ENCODE assay signal across 12 cellular contexts in genomic region chr3:168517514-168518071, GRCh38.
A peak's percentile ranks its signal among the peaks of the same experiment; 100 is the strongest.
DNase-seq lines count a peak whose midpoint lies in the region; ATAC-seq and TF ChIP-seq lines count a peak whose summit lies in the region.
"Had no signal": no experiment of that assay in that cellular context is flagged by ENCODE, and none has a peak within 500 bp of the region (broad histone marks: within the 10 kb centered on the region; RNA-seq: fewer than 3 reads in every experiment).

No MANE protein-coding gene starts in this region.

- no peaks in the 10 kb centered on the region for H3K36me3 Mint-ChIP-seq in activated CD8-positive, alpha-beta T cell treated with anti-CD3 and anti-CD28 coated beads for 36 hours (ENCODE audit: low read depth)
- no peaks in the 10 kb centered on the region for H3K36me3 Mint-ChIP-seq in activated CD8-positive, alpha-beta T cell treated with anti-CD3 and anti-CD28 coated beads, Interleukin-2, amount 10 ng/mL, durations not matched to agents 7 days and 5 days (ENCODE audit: low read depth)
- no peaks in the 10 kb centered on the region for H3K36me3 Mint-ChIP-seq in stimulated activated naive B cell treated with anti-CD40 and anti-IgM and Interleukin-4, amounts not matched to agents 10 μg/mL and 1 μg/mL and 100 μg/mL, for 72 hours

- 25 to 32% methylated on average over 11 of the region's 11 CpGs for WGBS in body of pancreas, 2 donors

- H3K4me1 ChIP-seq in body of pancreas (no peaks in the 10 kb centered on the region), lower lobe of right lung (no peaks in the 10 kb centered on the region)

- ATAC-seq in activated CD8-positive, alpha-beta T cell treated with anti-CD3 and anti-CD28 coated beads for 36 hours, result peak; percentile 47
- no peak for ATAC-seq in activated CD8-positive, alpha-beta T cell treated with anti-CD3 and anti-CD28 coated beads, Interleukin-2, amount 10 ng/mL, durations not matched to agents 7 days and 5 days
- ATAC-seq in HG03378 (IDR thresholded peaks at IDR 0.05; ENCODE audit: unreplicated experiment), result peak; percentile 52
- ATAC-seq in body of pancreas, result peak; percentile 40
- peak; percentile 27 to 41 for ATAC-seq in stimulated activated naive B cell treated with anti-CD40 and anti-IgM and Interleukin-4, amounts not matched to agents 10 μg/mL and 1 μg/mL and 100 μg/mL, for 72 hours (replicated peaks)
- ATAC-seq in lower lobe of right lung, result no peak
- ATAC-seq: Panc1 had no signal

- intact Hi-C loops in activated CD8-positive, alpha-beta T cell treated with anti-CD3 and anti-CD28 coated beads for 36 hours (cut with micrococcal nuclease), result loop anchor here (10.0 kb wide), 1 partner anchor 327 kb away; no protein-coding TSS in a partner anchor
- intact Hi-C loops in body of pancreas (cut with DNase I), result no loop called here
- intact Hi-C loops in lower lobe of right lung (cut with DNase I), result no loop called here

- H3K9me3 ChIP-seq in body of pancreas, result no peaks in the 10 kb centered on the region
- H3K9me3 ChIP-seq in lower lobe of right lung, result no peaks in the 10 kb centered on the region

- H3K27ac ChIP-seq in body of pancreas (no peak overlapping the region), lower lobe of right lung (no peak overlapping the region)
- H3K27ac ChIP-seq: skin epidermis had no signal

- peaks cover 2% of the 10 kb centered on the region for H3K27me3 Mint-ChIP-seq in activated CD8-positive, alpha-beta T cell treated with anti-CD3 and anti-CD28 coated beads for 36 hours
- H3K27me3 Mint-ChIP-seq in activated CD8-positive, alpha-beta T cell treated with anti-CD3 and anti-CD28 coated beads, Interleukin-2, amount 10 ng/mL, durations not matched to agents 7 days and 5 days (ENCODE audit: low read depth), result no peaks in the 10 kb centered on the region
- no peaks in the 10 kb centered on the region for H3K27me3 Mint-ChIP-seq in stimulated activated naive B cell treated with anti-CD40 and anti-IgM and Interleukin-4, amounts not matched to agents 10 μg/mL and 1 μg/mL and 100 μg/mL, for 72 hours

- no peak for TF ChIP-seq CTCF in activated CD8-positive, alpha-beta T cell treated with anti-CD3 and anti-CD28 coated beads for 36 hours (IDR thresholded peaks at IDR 0.05)
- TF ChIP-seq CTCF in body of pancreas (IDR thresholded peaks at IDR 0.05) (no peak), lower lobe of right lung (IDR thresholded peaks at IDR 0.05) (no peak)

- TF ChIP-seq POLR2A in body of pancreas (IDR thresholded peaks at IDR 0.05), result no peak

- H3K4me3 Mint-ChIP-seq in activated CD8-positive, alpha-beta T cell treated with anti-CD3 and anti-CD28 coated beads for 36 hours, result no peak overlapping the region
- H3K4me3 Mint-ChIP-seq in activated CD8-positive, alpha-beta T cell treated with anti-CD3 and anti-CD28 coated beads, Interleukin-2, amount 10 ng/mL, durations not matched to agents 7 days and 5 days, result no peak overlapping the region
- no peak overlapping the region for H3K4me3 Mint-ChIP-seq in stimulated activated naive B cell treated with anti-CD40 and anti-IgM and Interleukin-4, amounts not matched to agents 10 μg/mL and 1 μg/mL and 100 μg/mL, for 72 hours
- H3K4me3 Mint-ChIP-seq: activated T-helper 1 cell treated with anti-CD3 and anti-CD28 coated beads, Interleukin-12 subunit alpha, Interleukin-12 subunit beta, Interleukin-2, Interleukin-4 antibody, amounts not matched to agents 30 ng/mL and 10 ng/mL and 1 ng/mL, durations not matched to agents 14 hours and 24 hours and 36 hours had no signal

- H3K36me3 ChIP-seq in body of pancreas (replicated peaks in 1 of 2; ENCODE audit: insufficient read depth in 1 of 2, low read depth in 2 of 2) (no peaks in the 10 kb centered on the region), lower lobe of right lung (no peaks in the 10 kb centered on the region)

- H3K27me3 ChIP-seq in body of pancreas (no peaks in the 10 kb centered on the region), lower lobe of right lung (ENCODE audit: low read depth) (no peaks in the 10 kb centered on the region)

- H3K9me3 Mint-ChIP-seq in activated CD8-positive, alpha-beta T cell treated with anti-CD3 and anti-CD28 coated beads for 36 hours, result no peaks in the 10 kb centered on the region
- no peaks in the 10 kb centered on the region for H3K9me3 Mint-ChIP-seq in activated CD8-positive, alpha-beta T cell treated with anti-CD3 and anti-CD28 coated beads, Interleukin-2, amount 10 ng/mL, durations not matched to agents 7 days and 5 days (ENCODE audit: insufficient read depth)
- H3K9me3 Mint-ChIP-seq in stimulated activated naive B cell treated with anti-CD40 and anti-IgM and Interleukin-4, amounts not matched to agents 10 μg/mL and 1 μg/mL and 100 μg/mL, for 72 hours, result peaks cover 0 to 2% of the 10 kb centered on the region in 2 donors
- H3K9me3 Mint-ChIP-seq: activated T-helper 1 cell treated with anti-CD3 and anti-CD28 coated beads, Interleukin-12 subunit alpha, Interleukin-12 subunit beta, Interleukin-2, Interleukin-4 antibody, amounts not matched to agents 30 ng/mL and 10 ng/mL and 1 ng/mL, durations not matched to agents 14 hours and 24 hours and 36 hours had no signal

- CTCF ChIA-PET in activated CD8-positive, alpha-beta T cell treated with anti-CD3 and anti-CD28 coated beads for 36 hours (lab: Charles Lee), result interaction anchor here (1.0 to 1.3 kb wide), 2 partner anchors 306 to 329 kb away, joined by 3 read pairs; no protein-coding TSS in a partner anchor
- CTCF ChIA-PET in activated CD8-positive, alpha-beta T cell treated with anti-CD3 and anti-CD28 coated beads, Interleukin-2, amount 10 ng/mL, durations not matched to agents 7 days and 5 days (lab: Charles Lee), result no interaction called here

- no peaks in the 10 kb centered on the region for H3K4me1 Mint-ChIP-seq in activated CD8-positive, alpha-beta T cell treated with anti-CD3 and anti-CD28 coated beads for 36 hours (ENCODE audit: low read depth)
- H3K4me1 Mint-ChIP-seq in activated CD8-positive, alpha-beta T cell treated with anti-CD3 and anti-CD28 coated beads, Interleukin-2, amount 10 ng/mL, durations not matched to agents 7 days and 5 days (ENCODE audit: low read depth), result no peaks in the 10 kb centered on the region
- no peaks in the 10 kb centered on the region for H3K4me1 Mint-ChIP-seq in stimulated activated naive B cell treated with anti-CD40 and anti-IgM and Interleukin-4, amounts not matched to agents 10 μg/mL and 1 μg/mL and 100 μg/mL, for 72 hours

- H3K27ac Mint-ChIP-seq in activated CD8-positive, alpha-beta T cell treated with anti-CD3 and anti-CD28 coated beads for 36 hours, result no peak overlapping the region
- H3K27ac Mint-ChIP-seq in activated CD8-positive, alpha-beta T cell treated with anti-CD3 and anti-CD28 coated beads, Interleukin-2, amount 10 ng/mL, durations not matched to agents 7 days and 5 days, result no peak overlapping the region
- H3K27ac Mint-ChIP-seq in stimulated activated naive B cell treated with anti-CD40 and anti-IgM and Interleukin-4, amounts not matched to agents 10 μg/mL and 1 μg/mL and 100 μg/mL, for 72 hours, result no peak overlapping the region
- H3K27ac Mint-ChIP-seq: activated T-helper 1 cell treated with anti-CD3 and anti-CD28 coated beads, Interleukin-12 subunit alpha, Interleukin-12 subunit beta, Interleukin-2, Interleukin-4 antibody, amounts not matched to agents 30 ng/mL and 10 ng/mL and 1 ng/mL, durations not matched to agents 14 hours and 24 hours and 36 hours had no signal

- peak; percentile 9 for DNase-seq in activated CD8-positive, alpha-beta T cell treated with anti-CD3 and anti-CD28 coated beads for 36 hours
- no peak for DNase-seq in activated CD8-positive, alpha-beta T cell treated with anti-CD3 and anti-CD28 coated beads, Interleukin-2, amount 10 ng/mL, durations not matched to agents 7 days and 5 days
- DNase-seq in body of pancreas, result peak in 3 of 4 donors; percentile 12 to 36 (median 30)
- DNase-seq in stimulated activated naive B cell treated with anti-CD40 and anti-IgM and Interleukin-4, amounts not matched to agents 10 μg/mL and 1 μg/mL and 100 μg/mL, for 72 hours, result no peak
- DNase-seq in OCI-M1 (lab: John Stamatoyannopoulos, UW), result no peak
- no peak for DNase-seq in lower lobe of right lung
- no peak for DNase-seq in RKO (ENCODE audit: low spot score)
- DNase-seq: GDM1 had no signal

- H3K4me3 ChIP-seq in body of pancreas (no peak overlapping the region), lower lobe of right lung (no peak overlapping the region)
- H3K4me3 ChIP-seq: skin epidermis had no signal

- POLR2A ChIA-PET in activated CD8-positive, alpha-beta T cell treated with anti-CD3 and anti-CD28 coated beads for 36 hours (lab: Charles Lee), result interaction anchor here (1.0 kb wide), 1 partner anchor 235 kb away, joined by 3 read pairs; no protein-coding TSS in a partner anchor
- POLR2A ChIA-PET in activated CD8-positive, alpha-beta T cell treated with anti-CD3 and anti-CD28 coated beads, Interleukin-2, amount 10 ng/mL, durations not matched to agents 7 days and 5 days (lab: Charles Lee), result no interaction called here

Comparison
In these comparisons a context has a peak if more than half of its experiments do, and no peak if none do; other contexts are left out.
1. ATAC-seq: peak in activated CD8-positive, alpha-beta T cell treated with anti-CD3 and anti-CD28 coated beads for 36 hours (single experiment), HG03378 (single experiment), body of pancreas (single experiment) and stimulated activated naive B cell treated with anti-CD40 and anti-IgM and Interleukin-4, amounts not matched to agents 10 μg/mL and 1 μg/mL and 100 μg/mL, for 72 hours (2 of 2); none in activated CD8-positive, alpha-beta T cell treated with anti-CD3 and anti-CD28 coated beads, Interleukin-2, amount 10 ng/mL, durations not matched to agents 7 days and 5 days (single experiment) and lower lobe of right lung (0 of 2).
2. DNase-seq: peak in activated CD8-positive, alpha-beta T cell treated with anti-CD3 and anti-CD28 coated beads for 36 hours (single experiment) and body of pancreas (3 of 4); none in activated CD8-positive, alpha-beta T cell treated with anti-CD3 and anti-CD28 coated beads, Interleukin-2, amount 10 ng/mL, durations not matched to agents 7 days and 5 days (single experiment), stimulated activated naive B cell treated with anti-CD40 and anti-IgM and Interleukin-4, amounts not matched to agents 10 μg/mL and 1 μg/mL and 100 μg/mL, for 72 hours (single experiment), OCI-M1 (single experiment), lower lobe of right lung (single experiment) and RKO (single experiment).